1 cellular context compared by ENCODE assay signal in genomic region chr18:50928551-50928950, GRCh38.
TF ChIP-seq lines count a peak whose summit lies in the region.

No MANE protein-coding gene starts in this region.

TF ChIP-seq in GM23338, 12 proteins besides CTCF, POLR2A, EP300 and RAD21 (continued from another document):
- TF ChIP-seq ZNF462 (CRISPR knock-in tag; IDR thresholded peaks at IDR 0.05) = no peak
- TF ChIP-seq REST (IDR thresholded peaks at IDR 0.05; ENCODE audit: unreplicated experiment) = no peak
- no peak for TF ChIP-seq ZNF114 (CRISPR knock-in tag; IDR thresholded peaks at IDR 0.05)
- TF ChIP-seq JUNB (IDR thresholded peaks at IDR 0.05; ENCODE audit: unreplicated experiment) = no peak
- no peak for TF ChIP-seq EZH2phosphoT487 (IDR thresholded peaks at IDR 0.05; ENCODE audit: unreplicated experiment)
- TF ChIP-seq ETS1 (IDR thresholded peaks at IDR 0.05) = no peak
- no peak for TF ChIP-seq NANOG (IDR thresholded peaks at IDR 0.05; ENCODE audit: borderline replicate concordance)
- no peak for TF ChIP-seq ZNF331 (CRISPR knock-in tag; IDR thresholded peaks at IDR 0.05; ENCODE audit: low read depth)
- TF ChIP-seq EZH2 (IDR thresholded peaks at IDR 0.05; ENCODE audit: low read depth, unreplicated experiment) = no peak
- TF ChIP-seq CREB1 (CRISPR knock-in tag; IDR thresholded peaks at IDR 0.05; ENCODE audit: low read depth) = no peak
